In the genomic region with DNA sequence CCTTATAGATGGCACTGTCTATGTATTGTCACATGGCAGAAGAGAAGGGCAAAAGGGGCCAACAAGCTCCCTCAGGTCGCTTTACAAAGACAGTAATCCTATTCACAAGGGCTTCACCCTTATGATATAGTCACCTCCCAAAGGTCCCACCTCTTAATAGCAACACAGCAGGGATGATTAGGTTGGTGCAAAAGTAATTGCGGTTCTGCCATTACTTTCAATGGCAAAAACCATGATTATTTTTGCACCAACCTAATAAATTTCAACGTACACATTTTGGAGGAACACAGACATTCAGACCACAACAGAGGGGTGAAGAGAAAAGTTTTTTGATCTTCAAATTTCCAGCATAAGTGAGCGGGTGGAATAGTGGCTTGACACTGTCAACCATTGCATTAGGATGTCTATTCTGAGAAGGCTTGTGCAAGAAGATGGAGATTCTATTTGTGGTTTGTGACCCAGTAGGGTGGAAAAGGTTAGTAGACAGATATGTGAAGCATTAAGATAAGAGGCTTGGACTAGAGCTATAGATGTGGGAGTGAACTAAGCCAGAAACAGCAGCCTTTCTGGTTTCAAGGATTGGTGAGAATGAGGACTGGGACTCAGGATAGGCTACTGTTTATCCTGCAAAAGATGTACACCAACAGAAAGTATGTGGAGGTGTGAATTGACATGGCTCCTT, we compare ENCODE assay signal across 2 cellular contexts.
TF ChIP-seq lines count a peak whose summit lies in the region.

No MANE protein-coding gene starts in this region.

TF ChIP-seq in HepG2, 621 proteins besides CTCF, POLR2A, EP300 and RAD21:
- TF ChIP-seq, protein P1, sequence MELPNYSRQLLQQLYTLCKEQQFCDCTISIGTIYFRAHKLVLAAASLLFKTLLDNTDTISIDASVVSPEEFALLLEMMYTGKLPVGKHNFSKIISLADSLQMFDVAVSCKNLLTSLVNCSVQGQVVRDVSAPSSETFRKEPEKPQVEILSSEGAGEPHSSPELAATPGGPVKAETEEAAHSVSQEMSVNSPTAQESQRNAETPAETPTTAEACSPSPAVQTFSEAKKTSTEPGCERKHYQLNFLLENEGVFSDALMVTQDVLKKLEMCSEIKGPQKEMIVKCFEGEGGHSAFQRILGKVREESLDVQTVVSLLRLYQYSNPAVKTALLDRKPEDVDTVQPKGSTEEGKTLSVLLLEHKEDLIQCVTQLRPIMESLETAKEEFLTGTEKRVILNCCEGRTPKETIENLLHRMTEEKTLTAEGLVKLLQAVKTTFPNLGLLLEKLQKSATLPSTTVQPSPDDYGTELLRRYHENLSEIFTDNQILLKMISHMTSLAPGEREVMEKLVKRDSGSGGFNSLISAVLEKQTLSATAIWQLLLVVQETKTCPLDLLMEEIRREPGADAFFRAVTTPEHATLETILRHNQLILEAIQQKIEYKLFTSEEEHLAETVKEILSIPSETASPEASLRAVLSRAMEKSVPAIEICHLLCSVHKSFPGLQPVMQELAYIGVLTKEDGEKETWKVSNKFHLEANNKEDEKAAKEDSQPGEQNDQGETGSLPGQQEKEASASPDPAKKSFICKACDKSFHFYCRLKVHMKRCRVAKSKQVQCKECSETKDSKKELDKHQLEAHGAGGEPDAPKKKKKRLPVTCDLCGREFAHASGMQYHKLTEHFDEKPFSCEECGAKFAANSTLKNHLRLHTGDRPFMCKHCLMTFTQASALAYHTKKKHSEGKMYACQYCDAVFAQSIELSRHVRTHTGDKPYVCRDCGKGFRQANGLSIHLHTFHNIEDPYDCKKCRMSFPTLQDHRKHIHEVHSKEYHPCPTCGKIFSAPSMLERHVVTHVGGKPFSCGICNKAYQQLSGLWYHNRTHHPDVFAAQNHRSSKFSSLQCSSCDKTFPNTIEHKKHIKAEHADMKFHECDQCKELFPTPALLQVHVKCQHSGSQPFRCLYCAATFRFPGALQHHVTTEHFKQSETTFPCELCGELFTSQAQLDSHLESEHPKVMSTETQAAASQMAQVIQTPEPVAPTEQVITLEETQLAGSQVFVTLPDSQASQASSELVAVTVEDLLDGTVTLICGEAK (IDR thresholded peaks at IDR 0.05), result peak; percentile 83
- TF ChIP-seq, protein P1 (CRISPR knock-in tag; IDR thresholded peaks at IDR 0.05), result no peak
- TF ChIP-seq, protein P2, sequence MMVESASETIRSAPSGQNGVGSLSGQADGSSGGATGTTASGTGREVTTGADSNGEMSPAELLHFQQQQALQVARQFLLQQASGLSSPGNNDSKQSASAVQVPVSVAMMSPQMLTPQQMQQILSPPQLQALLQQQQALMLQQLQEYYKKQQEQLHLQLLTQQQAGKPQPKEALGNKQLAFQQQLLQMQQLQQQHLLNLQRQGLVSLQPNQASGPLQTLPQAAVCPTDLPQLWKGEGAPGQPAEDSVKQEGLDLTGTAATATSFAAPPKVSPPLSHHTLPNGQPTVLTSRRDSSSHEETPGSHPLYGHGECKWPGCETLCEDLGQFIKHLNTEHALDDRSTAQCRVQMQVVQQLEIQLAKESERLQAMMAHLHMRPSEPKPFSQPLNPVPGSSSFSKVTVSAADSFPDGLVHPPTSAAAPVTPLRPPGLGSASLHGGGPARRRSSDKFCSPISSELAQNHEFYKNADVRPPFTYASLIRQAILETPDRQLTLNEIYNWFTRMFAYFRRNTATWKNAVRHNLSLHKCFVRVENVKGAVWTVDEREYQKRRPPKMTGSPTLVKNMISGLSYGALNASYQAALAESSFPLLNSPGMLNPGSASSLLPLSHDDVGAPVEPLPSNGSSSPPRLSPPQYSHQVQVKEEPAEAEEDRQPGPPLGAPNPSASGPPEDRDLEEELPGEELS (CRISPR knock-in tag; IDR thresholded peaks at IDR 0.05), result no peak
- TF ChIP-seq RFX3 (CRISPR knock-in tag; IDR thresholded peaks at IDR 0.05) (no peak), ZNF777 (CRISPR knock-in tag; IDR thresholded peaks at IDR 0.05) (no peak), ZBTB7A (CRISPR knock-in tag; IDR thresholded peaks at IDR 0.05) (no peak)

TF ChIP-seq in K562, 482 proteins besides CTCF, POLR2A, EP300 and RAD21 (continued from another document):
- TF ChIP-seq ARID1B (IDR thresholded peaks at IDR 0.05), result peak; percentile 25; the same call in 1 of the 2 replicates
- TF ChIP-seq, protein P3, sequence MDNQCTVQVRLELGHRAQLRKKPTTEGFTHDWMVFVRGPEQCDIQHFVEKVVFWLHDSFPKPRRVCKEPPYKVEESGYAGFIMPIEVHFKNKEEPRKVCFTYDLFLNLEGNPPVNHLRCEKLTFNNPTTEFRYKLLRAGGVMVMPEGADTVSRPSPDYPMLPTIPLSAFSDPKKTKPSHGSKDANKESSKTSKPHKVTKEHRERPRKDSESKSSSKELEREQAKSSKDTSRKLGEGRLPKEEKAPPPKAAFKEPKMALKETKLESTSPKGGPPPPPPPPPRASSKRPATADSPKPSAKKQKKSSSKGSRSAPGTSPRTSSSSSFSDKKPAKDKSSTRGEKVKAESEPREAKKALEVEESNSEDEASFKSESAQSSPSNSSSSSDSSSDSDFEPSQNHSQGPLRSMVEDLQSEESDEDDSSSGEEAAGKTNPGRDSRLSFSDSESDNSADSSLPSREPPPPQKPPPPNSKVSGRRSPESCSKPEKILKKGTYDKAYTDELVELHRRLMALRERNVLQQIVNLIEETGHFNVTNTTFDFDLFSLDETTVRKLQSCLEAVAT (IDR thresholded peaks at IDR 0.05), result 0 out of 4 replicates have a peak, but pooled peaks of 1 of the 2 experiments have one; percentile 17
- TF ChIP-seq CBFA2T2 (conservative IDR thresholded peaks at IDR 0.05), result peak; percentile 61
- TF ChIP-seq TCF3 (CRISPR knock-in tag; IDR thresholded peaks at IDR 0.05), result peak; percentile 59
- TF ChIP-seq, protein P4, sequence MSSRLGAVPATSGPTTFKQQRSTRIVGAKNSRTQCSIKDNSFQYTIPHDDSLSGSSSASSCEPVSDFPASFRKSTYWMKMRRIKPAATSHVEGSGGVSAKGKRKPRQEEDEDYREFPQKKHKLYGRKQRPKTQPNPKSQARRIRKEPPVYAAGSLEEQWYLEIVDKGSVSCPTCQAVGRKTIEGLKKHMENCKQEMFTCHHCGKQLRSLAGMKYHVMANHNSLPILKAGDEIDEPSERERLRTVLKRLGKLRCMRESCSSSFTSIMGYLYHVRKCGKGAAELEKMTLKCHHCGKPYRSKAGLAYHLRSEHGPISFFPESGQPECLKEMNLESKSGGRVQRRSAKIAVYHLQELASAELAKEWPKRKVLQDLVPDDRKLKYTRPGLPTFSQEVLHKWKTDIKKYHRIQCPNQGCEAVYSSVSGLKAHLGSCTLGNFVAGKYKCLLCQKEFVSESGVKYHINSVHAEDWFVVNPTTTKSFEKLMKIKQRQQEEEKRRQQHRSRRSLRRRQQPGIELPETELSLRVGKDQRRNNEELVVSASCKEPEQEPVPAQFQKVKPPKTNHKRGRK (tag; IDR thresholded peaks at IDR 0.05), result no peak
- peak; percentile 69 for TF ChIP-seq CBFA2T3 (IDR thresholded peaks at IDR 0.05)
- peak; percentile 50; the same call in 1 of the 2 replicates for TF ChIP-seq MEF2A (IDR thresholded peaks at IDR 0.05; ENCODE audit: control insufficient read depth, low read depth, low read length)
- no peak for TF ChIP-seq PYGO2 (tag; IDR thresholded peaks at IDR 0.05)
- no peak for TF ChIP-seq ESRRA (IDR thresholded peaks at IDR 0.05; ENCODE audit: borderline replicate concordance, low read depth)
- TF ChIP-seq CTBP1 (IDR thresholded peaks at IDR 0.05; ENCODE audit: borderline replicate concordance), result 0 out of 2 replicates have a peak, but pooled peaks have one; percentile 45
- peak; percentile 45; the same call in 1 of the 2 replicates for TF ChIP-seq TEAD4 (IDR thresholded peaks at IDR 0.05; ENCODE audit: low read length)
- TF ChIP-seq TEAD4 (CRISPR knock-in tag; IDR thresholded peaks at IDR 0.05; ENCODE audit: borderline replicate concordance), result no peak
- peak; percentile 42 for TF ChIP-seq TAL1 (IDR thresholded peaks at IDR 0.05)
- peak; percentile 34 for TF ChIP-seq CEBPB (tag; IDR thresholded peaks at IDR 0.05)
- 0 out of 2 replicates have a peak, but pooled peaks have one; percentile 10 for TF ChIP-seq KLF16 (IDR thresholded peaks at IDR 0.05)
- TF ChIP-seq RCOR1 (IDR thresholded peaks at IDR 0.05; ENCODE audit: borderline replicate concordance in 1 of 2, low read depth in 2 of 2, low read length in 2 of 2), result peak in 1 of 2 experiments; percentile 42; a peak in 1 of 4 replicates
- TF ChIP-seq, protein P1 (IDR thresholded peaks at IDR 0.05), result peak; percentile 64
- TF ChIP-seq, protein P1 (CRISPR knock-in tag; IDR thresholded peaks at IDR 0.05), result no peak
- TF ChIP-seq ZNF830 (CRISPR knock-in tag; IDR thresholded peaks at IDR 0.05), result no peak
